ENCODE assay signal across 3 cellular contexts in genomic region chr11:31809543-31809856, GRCh38.
TF ChIP-seq lines count a peak whose summit lies in the region.

No MANE protein-coding gene starts in this region.

TF ChIP-seq in SK-N-SH, 30 proteins besides CTCF, POLR2A, EP300 and RAD21:
- TF ChIP-seq MXI1 (IDR thresholded peaks at IDR 0.05; ENCODE audit: low read depth, low read length) (no peak), IRF3 (IDR thresholded peaks at IDR 0.05; ENCODE audit: low read depth, low read length) (no peak), JUND (IDR thresholded peaks at IDR 0.05) (no peak), FOXJ3 (CRISPR knock-in tag; IDR thresholded peaks at IDR 0.05) (no peak), FOXM1 (IDR thresholded peaks at IDR 0.05; ENCODE audit: low read depth) (no peak), FOSL2 (IDR thresholded peaks at IDR 0.05; ENCODE audit: borderline replicate concordance, low read depth) (no peak), ZBTB33 (IDR thresholded peaks at IDR 0.05; ENCODE audit: borderline replicate concordance, low read depth) (no peak), MEF2A (IDR thresholded peaks at IDR 0.05; ENCODE audit: borderline replicate concordance, low read depth) (no peak), SMC3 (IDR thresholded peaks at IDR 0.05; ENCODE audit: low read depth, low read length) (no peak)

TF ChIP-seq in SK-N-SH treated with all-trans-retinoic acid at 6 μM for 48 hours, 23 proteins besides CTCF, POLR2A, EP300 and RAD21:
- TF ChIP-seq CSDC2 (CRISPR knock-in tag; IDR thresholded peaks at IDR 0.05) (no peak), CSRNP3 (CRISPR knock-in tag; IDR thresholded peaks at IDR 0.05) (no peak), TCF4 (CRISPR knock-in tag; IDR thresholded peaks at IDR 0.05; ENCODE audit: borderline replicate concordance) (no peak), GLIS3 (CRISPR knock-in tag; IDR thresholded peaks at IDR 0.05) (no peak), PATZ1 (CRISPR knock-in tag; IDR thresholded peaks at IDR 0.05; ENCODE audit: borderline replicate concordance) (no peak), POU6F1 (CRISPR knock-in tag; IDR thresholded peaks at IDR 0.05; ENCODE audit: borderline replicate concordance, low read depth) (no peak), ISL1 (CRISPR knock-in tag; IDR thresholded peaks at IDR 0.05) (no peak), ZNF8 (CRISPR knock-in tag; IDR thresholded peaks at IDR 0.05) (no peak), TSHZ2 (CRISPR knock-in tag; IDR thresholded peaks at IDR 0.05) (no peak), OSR1 (CRISPR knock-in tag; IDR thresholded peaks at IDR 0.05) (no peak)
TF ChIP-seq in SK-N-SH treated with all-trans-retinoic acid at 6 μM for 48 hours: peak in this region for 0.

TF ChIP-seq in H1, 55 proteins besides CTCF, POLR2A, EP300 and RAD21:
- no peak for TF ChIP-seq TAF1 (IDR thresholded peaks at IDR 0.05; ENCODE audit: low read depth, low read length)
- no peak for TF ChIP-seq POU5F1 (IDR thresholded peaks at IDR 0.05; ENCODE audit: low read depth, low read length)
- no peak for TF ChIP-seq HDAC2 (IDR thresholded peaks at IDR 0.05; ENCODE audit: borderline replicate concordance in 1 of 2, low read depth in 2 of 2, low read length in 2 of 2)
- no peak for TF ChIP-seq FOSL1 (IDR thresholded peaks at IDR 0.05; ENCODE audit: insufficient read depth, low read depth, low read length)
- no peak for TF ChIP-seq JUN (IDR thresholded peaks at IDR 0.05; ENCODE audit: low read depth, low read length)
- TF ChIP-seq POLR2AphosphoS5 (IDR thresholded peaks at IDR 0.05; ENCODE audit: low read depth, low read length) = no peak
- no peak for TF ChIP-seq GABPA (IDR thresholded peaks at IDR 0.05; ENCODE audit: borderline replicate concordance, insufficient read depth, low read length)
- no peak for TF ChIP-seq BCL11A (IDR thresholded peaks at IDR 0.05; ENCODE audit: low read depth in 2 of 2, low read length in 2 of 2)
- TF ChIP-seq ATF3 (IDR thresholded peaks at IDR 0.05; ENCODE audit: insufficient read depth, low read depth, low read length) = no peak
- TF ChIP-seq BACH1 (IDR thresholded peaks at IDR 0.05; ENCODE audit: low read length) = no peak
- no peak for TF ChIP-seq SP1 (IDR thresholded peaks at IDR 0.05; ENCODE audit: low read depth, low read length)
- no peak for TF ChIP-seq BRCA1 (IDR thresholded peaks at IDR 0.05; ENCODE audit: low read depth, low read length)
- TF ChIP-seq HDAC6 (IDR thresholded peaks at IDR 0.05; ENCODE audit: low read depth, low read length) = no peak
- no peak for TF ChIP-seq KDM4A (IDR thresholded peaks at IDR 0.05; ENCODE audit: low read depth, low read length, severe bottlenecking)
- no peak for TF ChIP-seq RBBP5 (IDR thresholded peaks at IDR 0.05; ENCODE audit: borderline replicate concordance, low read depth, low read length)
